22 cellular contexts compared by ENCODE assay signal in genomic region chr11:1834791-1835670, GRCh38. TPM values are rescaled to one million over a fixed set of nuclear protein-coding genes. Genes with fewer than 3 reads are reported as not detected.
DNase-seq lines count a peak whose midpoint lies in the region; ATAC-seq and TF ChIP-seq lines count a peak whose summit lies in the region.
"Had no signal": no experiment of that assay in that cellular context is flagged by ENCODE, and none has a peak within 500 bp of the region (broad histone marks: within the 10 kb centered on the region; RNA-seq: fewer than 3 reads in every experiment).

Gene SYT8, plus strand, starts transcription at chr11:1834990. Its CDS starts 116 bp downstream, at chr11:1835106.

- peak within 1 kb of the TSS; percentile 45 for H3K4ac ChIP-seq in trophoblast cell (ENCODE audit: low read depth, low read length)

- peak within 1 kb of the TSS; percentile 56 for H3K4me3 Mint-ChIP-seq in Caco-2 (ENCODE audit: unreplicated experiment)
- H3K4me3 Mint-ChIP-seq: activated T-cell treated with anti-CD3 and anti-CD28 coated beads, Interleukin-2, amount 50 U/mL, for 72 hours; dendritic cell treated with granulocyte-macrophage colony-stimulating factor and Interleukin-4, amounts not matched to agents 40 ng/mL and 50 ng/mL, for 4 days had no signal

- peaks cover 17% of the 10 kb centered on the region for H3K36me3 Mint-ChIP-seq in Caco-2 (ENCODE audit: insufficient read depth, unreplicated experiment)

- peak within 1 kb of the TSS; percentile 91 for H2BK12ac ChIP-seq in trophoblast cell (ENCODE audit: low read length)

- CTCF ChIA-PET in Caco-2 (lab: Charles Lee), result interaction anchor here (0.8 to 5.2 kb wide), 18 partner anchors 10 to 321 kb away, joined by 3 to 67 read pairs (median 6); no protein-coding TSS in a partner anchor
- CTCF ChIA-PET in Panc1 (lab: Charles Lee), result interaction anchor here (0.7 to 7.7 kb wide), 7 partner anchors 31 to 182 kb away, joined by 3 to 168 read pairs (median 4); no protein-coding TSS in a partner anchor

- 92% methylated on average over 26 of the region's 26 CpGs for WGBS in hepatocyte (ENCODE audit: low lambda C conversion rate, missing lambda C conversion rate)
- no CpG with 5 or more reads among the region's 26 CpGs for WGBS in trophoblast cell (ENCODE audit: extremely low coverage, insufficient coverage, insufficient read length)

- H4K91ac ChIP-seq in trophoblast cell (ENCODE audit: low read depth, low read length), result peak within 1 kb of the TSS; percentile 94

- no peaks in the 10 kb centered on the region for H3K27me3 ChIP-seq in Caco-2 (replicated peaks; ENCODE audit: control insufficient read depth, insufficient read depth, low read length)
- H3K27me3 ChIP-seq in Panc1 (ENCODE audit: control insufficient read depth, insufficient read depth, low read length), result no peaks in the 10 kb centered on the region
- no peaks in the 10 kb centered on the region for H3K27me3 ChIP-seq in hepatocyte
- H3K27me3 ChIP-seq in trophoblast cell (ENCODE audit: insufficient read depth, low read length), result no peaks in the 10 kb centered on the region
- H3K27me3 ChIP-seq: BLaER1, thyroid gland had no signal

- peak within 1 kb of the TSS; percentile 99 for H3K27ac ChIP-seq in Panc1 (ENCODE audit: low read length)
- H3K27ac ChIP-seq in hepatocyte, result peak within 1 kb of the TSS; percentile 100
- peak within 1 kb of the TSS; percentile 22 for H3K27ac ChIP-seq in trophoblast cell (ENCODE audit: low read depth, low read length)
- H3K27ac ChIP-seq: BLaER1, thyroid gland had no signal

- no peak within 1 kb of the TSS for H4K12ac ChIP-seq in trophoblast cell (ENCODE audit: low read depth, low read length)

- H3K23ac ChIP-seq in trophoblast cell (ENCODE audit: low read length), result no peak within 1 kb of the TSS

- peak within 1 kb of the TSS; percentile 56 for H3K18ac ChIP-seq in trophoblast cell (ENCODE audit: low read length)

- peak within 1 kb of the TSS; percentile 57 for H3K14ac ChIP-seq in trophoblast cell (ENCODE audit: low read length)

- no peaks in the 10 kb centered on the region for H4K20me1 ChIP-seq in hepatocyte (ENCODE audit: insufficient read depth, poor library complexity, severe bottlenecking)
- H4K20me1 ChIP-seq: BLaER1 had no signal

- H3K9ac ChIP-seq in trophoblast cell (ENCODE audit: low read length), result no peak within 1 kb of the TSS
- H3K9ac ChIP-seq: BLaER1 had no signal

- peak within 1 kb of the TSS; percentile 90 for H2BK120ac ChIP-seq in trophoblast cell (ENCODE audit: insufficient read depth, low read length, poor library complexity)

- no TSS peak for BruUV-seq in Caco-2 (replicated peaks; lab: Mats Ljungman, UMichigan)
- BruUV-seq in Panc1 (replicated peaks; lab: Mats Ljungman, UMichigan), result no TSS peak

- H3K27me3 Mint-ChIP-seq in Caco-2 (ENCODE audit: insufficient read depth, unreplicated experiment), result no peaks in the 10 kb centered on the region

- H3K9me2 ChIP-seq in hepatocyte (replicated peaks; ENCODE audit: insufficient read depth), result no peaks in the 10 kb centered on the region

- H3K9me3 Mint-ChIP-seq in Caco-2 (ENCODE audit: unreplicated experiment), result no peaks in the 10 kb centered on the region
- H3K9me3 Mint-ChIP-seq: activated T-cell treated with anti-CD3 and anti-CD28 coated beads, Interleukin-2, amount 50 U/mL, for 72 hours; dendritic cell treated with granulocyte-macrophage colony-stimulating factor and Interleukin-4, amounts not matched to agents 40 ng/mL and 50 ng/mL, for 4 days had no signal

- peak within 1 kb of the TSS; percentile 74 for H2BK5ac ChIP-seq in trophoblast cell (ENCODE audit: low read depth, low read length, poor library complexity)

- intact Hi-C loops in Caco-2 (cut with micrococcal nuclease; ENCODE audit: unreplicated experiment), result loop anchor here (1.0 kb wide), 1 partner anchor 144 kb away; no protein-coding TSS in a partner anchor
- intact Hi-C loops in Panc1 (cut with micrococcal nuclease; ENCODE audit: unreplicated experiment), result loop anchor here (5.0 kb wide), 1 partner anchor 73 kb away; the partner anchor contains the start of gene CTSD

- ATAC-seq in Panc1, result no peak
- ATAC-seq: activated T-cell treated with anti-CD3 and anti-CD28 coated beads, Interleukin-2, amount 50 U/mL, for 72 hours; GM12878 had no signal

- H3K4me3 ChIP-seq in Caco-2 (ENCODE audit: low read depth, low read length) (no peak within 1 kb of the TSS), Panc1 (ENCODE audit: low read depth in 2 of 2, low read length in 2 of 2) (no peak within 1 kb of the TSS), hepatocyte (no peak within 1 kb of the TSS), trophoblast cell (ENCODE audit: low read depth, low read length) (no peak within 1 kb of the TSS)
- H3K4me3 ChIP-seq: BLaER1, GM12878, thyroid gland had no signal

- in situ Hi-C loops in Panc1 (cut with HindIII; ENCODE audit: low pct_unique_long_range_greater_than_20kb, low sequenced_read_pairs), result no loop called here

- H3K4me2 ChIP-seq in hepatocyte (peak within 1 kb of the TSS; percentile 41), trophoblast cell (ENCODE audit: low read length) (no peak within 1 kb of the TSS)
- H3K4me2 ChIP-seq: BLaER1 had no signal

- H3K27ac Mint-ChIP-seq in Caco-2 (ENCODE audit: unreplicated experiment), result peak within 1 kb of the TSS; percentile 98
- H3K27ac Mint-ChIP-seq: activated T-cell treated with anti-CD3 and anti-CD28 coated beads, Interleukin-2, amount 50 U/mL, for 72 hours; dendritic cell treated with granulocyte-macrophage colony-stimulating factor and Interleukin-4, amounts not matched to agents 40 ng/mL and 50 ng/mL, for 4 days had no signal

- H2AFZ ChIP-seq in hepatocyte (no peak within 1 kb of the TSS), trophoblast cell (ENCODE audit: insufficient read depth, low read length, poor library complexity) (peak within 1 kb of the TSS; percentile 31)

- H3K79me1 ChIP-seq in trophoblast cell (ENCODE audit: low read length), result peaks cover 28% of the 10 kb centered on the region

- POLR2A ChIA-PET in Caco-2 (lab: Charles Lee) (interaction anchor here (0.6 to 1.6 kb wide), 4 partner anchors 10 to 153 kb away, joined by 3 to 6 read pairs (median 4); no protein-coding TSS in a partner anchor), Panc1 (lab: Charles Lee) (no interaction called here)

- TF ChIP-seq CTCF in Caco-2 (IDR thresholded peaks at IDR 0.05; ENCODE audit: insufficient read depth in 1 of 2, low read depth in 1 of 2, low read length in 1 of 2, severe bottlenecking in 1 of 2, unreplicated experiment in 1 of 2), result no peak
- no peak for TF ChIP-seq CTCF in Panc1 (IDR thresholded peaks at IDR 0.05)
- no peak for TF ChIP-seq CTCF in hepatocyte (IDR thresholded peaks at IDR 0.05; ENCODE audit: poor library complexity)

- H3K4me1 Mint-ChIP-seq in Caco-2 (ENCODE audit: low read depth, unreplicated experiment), result peaks cover 35% of the 10 kb centered on the region

- DNase-seq in Caco-2, result no peak
- no peak for DNase-seq in Panc1 (ENCODE audit: low read depth, low spot score)
- peak; percentile 52 for DNase-seq in hepatocyte (ENCODE audit: low spot score)
- DNase-seq in trophoblast cell, result peak; percentile 42 to 54
- DNase-seq in HCEC 1CT, result no peak
- no peak for DNase-seq in NCI-H524 (lab: John Stamatoyannopoulos, UW)
- DNase-seq in activated naive CD4-positive, alpha-beta T cell treated with anti-CD3 and anti-CD28 coated beads, Interleukin-2, amount 50 U/mL, for 16 hours, result no peak
- DNase-seq in globus pallidus (ENCODE audit: low spot score), result no peak
- DNase-seq: activated CD4-positive, alpha-beta T cell treated with anti-CD3 and anti-CD28 coated beads for 4 hours; activated T-cell treated with anti-CD3 and anti-CD28 coated beads, Interleukin-2, amount 50 U/mL, for 72 hours; amniotic stem cell; EL; IMR-90; NCI-H1105 treated with DMSO at 0.1 percent for 48 hours; RPMI8226 had no signal

- H2AK5ac ChIP-seq in trophoblast cell (ENCODE audit: low read length), result peak within 1 kb of the TSS; percentile 79

- H4K8ac ChIP-seq in trophoblast cell (ENCODE audit: low read depth, low read length), result peak within 1 kb of the TSS; percentile 38

- H3K36me3 ChIP-seq in Caco-2 (ENCODE audit: control insufficient read depth, insufficient read depth, low read length) (no peaks in the 10 kb centered on the region), Panc1 (ENCODE audit: control insufficient read depth, insufficient read depth, low read length) (no peaks in the 10 kb centered on the region), hepatocyte (replicated peaks; ENCODE audit: insufficient read depth, low read depth) (no peaks in the 10 kb centered on the region), trophoblast cell (ENCODE audit: control insufficient read depth in 1 of 2, insufficient read depth in 2 of 2, low read length in 2 of 2) (no peaks in the 10 kb centered on the region)
- H3K36me3 ChIP-seq: BLaER1, thyroid gland had no signal

- H3K9me3 ChIP-seq in Caco-2 (no peaks in the 10 kb centered on the region), Panc1 (ENCODE audit: control insufficient read depth, insufficient read depth, low read depth, low read length) (no peaks in the 10 kb centered on the region), hepatocyte (ENCODE audit: low read depth) (no peaks in the 10 kb centered on the region), trophoblast cell (ENCODE audit: insufficient read depth, low read depth, low read length) (no peaks in the 10 kb centered on the region)
- H3K9me3 ChIP-seq: BLaER1, thyroid gland had no signal

- H3K79me2 ChIP-seq in hepatocyte (peaks cover 3% of the 10 kb centered on the region), trophoblast cell (ENCODE audit: control insufficient read depth, insufficient read depth, low read length, poor library complexity) (peaks cover 3% of the 10 kb centered on the region)

- H3K4me1 ChIP-seq in Caco-2 (peaks cover 68% of the 10 kb centered on the region), Panc1 (ENCODE audit: control insufficient read depth, insufficient read depth, low read length) (peaks cover 64% of the 10 kb centered on the region), hepatocyte (ENCODE audit: insufficient read depth) (peaks cover 62% of the 10 kb centered on the region), trophoblast cell (ENCODE audit: control insufficient read depth in 1 of 2, insufficient read depth in 2 of 2, low read length in 2 of 2) (peaks cover 24 to 32% of the 10 kb centered on the region in 2 experiments)

RNA-seq across cellular contexts. Expression of gene SYT8, which starts in this region (rescaled TPM):
- total RNA-seq in Caco-2 (2022) (11.3 and 14.9 TPM in 2 replicates), Panc1 (2021; ENCODE audit: unreplicated experiment) (3.5 TPM), hepatocyte (2.6 and 6.3 TPM in 2 replicates)
- 1.9 TPM for polyA plus RNA-seq in Panc1 (2012; ENCODE audit: insufficient read length)
- 29.2 and 42.1 TPM in 2 replicates for polyA plus RNA-seq in hepatocyte
- polyA plus RNA-seq in trophoblast cell (2013), result 1.1 and 1.4 TPM in 2 replicates
- total RNA-seq: activated T-cell treated with anti-CD3 and anti-CD28 coated beads, Interleukin-2, amount 50 U/mL, for 72 hours; GM12878; IMR-90; mononuclear cell; NCI-H460; T-helper 2 cell treated with Interferon-gamma antibody and Interleukin-4, amounts not matched to agents 100 ng/mL and 5 ng/mL, for 36 hours; thyroid gland had no signal
- polyA plus RNA-seq: IMR-90 had no signal

Comparison
In these comparisons a context has a peak if more than half of its experiments do, and no peak if none do; other contexts are left out.
1. DNase-seq: peak in hepatocyte (single experiment) and trophoblast cell (2 of 2); none in Caco-2 (0 of 2), Panc1 (single experiment), HCEC 1CT (single experiment), NCI-H524 (0 of 2), activated naive CD4-positive, alpha-beta T cell treated with anti-CD3 and anti-CD28 coated beads, Interleukin-2, amount 50 U/mL, for 16 hours (single experiment) and globus pallidus (single experiment).
2. H3K27ac ChIP-seq: peak in every context shown above with its lines; median percentile 100 in hepatocyte; 99 in Panc1; 22 in trophoblast cell.